24 cellular contexts compared by ENCODE assay signal in genomic region chr9:126661122-126661520, GRCh38. TPM values are rescaled to one million over a fixed set of nuclear protein-coding genes. Genes with fewer than 3 reads are reported as not detected.
A peak's percentile ranks its signal among the peaks of the same experiment; 100 is the strongest.
DNase-seq lines count a peak whose midpoint lies in the region; ATAC-seq, FAIRE-seq and TF ChIP-seq lines count a peak whose summit lies in the region.
"Had no signal": no experiment of that assay in that cellular context is flagged by ENCODE, and none has a peak within 500 bp of the region (broad histone marks: within the 10 kb centered on the region; RNA-seq: fewer than 3 reads in every experiment).

No MANE protein-coding gene starts in this region.

- H3K4me3 ChIP-seq in Caco-2 (ENCODE audit: low read depth, low read length): no peak overlapping the region
- H3K4me3 ChIP-seq in HUES64 (ENCODE audit: low read length): no peak overlapping the region
- H3K4me3 ChIP-seq in keratinocyte (ENCODE audit: control insufficient read depth in 2 of 3, extremely low read depth in 1 of 3, insufficient read depth in 2 of 3, low read depth in 1 of 3, low read length in 3 of 3): no peak overlapping the region
- H3K4me3 ChIP-seq: BLaER1, GM12878 had no signal

- CTCF ChIA-PET in Caco-2 (lab: Charles Lee): interaction anchor here (1.3 to 2.0 kb wide), 4 partner anchors 9 to 121 kb away, joined by 4 to 7 read pairs (median 4); no protein-coding TSS in a partner anchor
- CTCF ChIA-PET in activated CD4-positive, alpha-beta memory T cell treated with anti-CD3 and anti-CD28 coated beads for 36 hours (lab: Charles Lee): no interaction called here

- FAIRE-seq in keratinocyte (lab: Jason Lieb, UNC): no peak
- FAIRE-seq: A204.1, G401.6, GM12878 had no signal

- dilution Hi-C loops in keratinocyte (cut with MboI; ENCODE audit: extremely low pct_ligation_motif_present, low sequenced_read_pairs): no loop called here

- H2AFZ ChIP-seq in keratinocyte (ENCODE audit: control insufficient read depth, low read length): no peak overlapping the region

- POLR2A ChIA-PET in Caco-2 (lab: Charles Lee): no interaction called here
- POLR2A ChIA-PET in activated CD4-positive, alpha-beta memory T cell treated with anti-CD3 and anti-CD28 coated beads for 36 hours (lab: Charles Lee): no interaction called here

- ATAC-seq in HG03108 (IDR thresholded peaks at IDR 0.05; ENCODE audit: unreplicated experiment) (no peak), HG02798 (IDR thresholded peaks at IDR 0.05; ENCODE audit: poor library complexity, unreplicated experiment) (no peak)
- ATAC-seq: GM12878, T-cell had no signal

- DNase-seq in Caco-2 (no peak), keratinocyte (ENCODE audit: low read depth, low spot score) (no peak), putamen (ENCODE audit: low spot score) (no peak)
- DNase-seq in activated CD4-positive, alpha-beta memory T cell treated with anti-CD3 and anti-CD28 coated beads for 36 hours: no peak
- DNase-seq: CD4-positive, alpha-beta T cell; Kasumi-1; MV-4-11; NCI-H1105; NCI-H1436 treated with DMSO at 0.1 percent for 48 hours; NCI-H187 treated with DMSO at 0.1 percent for 48 hours; NCI-H345; NCI-H510A treated with DMSO at 0.1 percent for 48 hours; Right ventricle myocardium superior; T-cell had no signal

- intact Hi-C loops in Caco-2 (cut with micrococcal nuclease; ENCODE audit: unreplicated experiment): loop anchor here (1.0 to 2.0 kb wide), 3 partner anchors 9 to 49 kb away; no protein-coding TSS in a partner anchor
- intact Hi-C loops in activated CD4-positive, alpha-beta memory T cell treated with anti-CD3 and anti-CD28 coated beads for 36 hours (cut with micrococcal nuclease): no loop called here

- peaks cover 16% of the 10 kb centered on the region for H3K4me1 Mint-ChIP-seq in Caco-2 (ENCODE audit: low read depth, unreplicated experiment)
- H3K4me1 Mint-ChIP-seq in activated CD4-positive, alpha-beta memory T cell treated with anti-CD3 and anti-CD28 coated beads for 36 hours (ENCODE audit: low read depth): no peaks in the 10 kb centered on the region

- no peaks in the 10 kb centered on the region for H3K9me1 ChIP-seq in keratinocyte (ENCODE audit: control insufficient read depth, extremely low read depth, insufficient read depth, low read length)

- no TSS peak for BruUV-seq in Caco-2 (replicated peaks; lab: Mats Ljungman, UMichigan)

- H3K27ac Mint-ChIP-seq in Caco-2 (ENCODE audit: unreplicated experiment): peak overlapping the region; percentile 26
- H3K27ac Mint-ChIP-seq in activated CD4-positive, alpha-beta memory T cell treated with anti-CD3 and anti-CD28 coated beads for 36 hours: no peak overlapping the region
- H3K27ac Mint-ChIP-seq: CD4-positive, alpha-beta T cell; T-cell had no signal

- H3K9me3 Mint-ChIP-seq in Caco-2 (ENCODE audit: unreplicated experiment): no peaks in the 10 kb centered on the region
- no peaks in the 10 kb centered on the region for H3K9me3 Mint-ChIP-seq in activated CD4-positive, alpha-beta memory T cell treated with anti-CD3 and anti-CD28 coated beads for 36 hours
- H3K9me3 Mint-ChIP-seq: CD4-positive, alpha-beta T cell; T-cell had no signal

- H3K27ac ChIP-seq in HUES64 (ENCODE audit: low read depth, low read length) (0 out of 2 replicates have a peak overlapping the region, but pooled peaks have one; percentile 29), VCaP (peak overlapping the region; percentile 77; the same call in 1 of the 2 replicates), keratinocyte (ENCODE audit: control insufficient read depth, insufficient read depth, low read length) (no peak overlapping the region)
- H3K27ac ChIP-seq: BLaER1, HL-60 had no signal

- peaks cover 46% of the 10 kb centered on the region for H3K4me1 ChIP-seq in Caco-2
- peaks cover 26% of the 10 kb centered on the region for H3K4me1 ChIP-seq in HUES64 (ENCODE audit: insufficient read depth, low read length)
- peaks cover 25% of the 10 kb centered on the region for H3K4me1 ChIP-seq in keratinocyte (ENCODE audit: control insufficient read depth, extremely low read depth, insufficient read depth, low read length)

- 88% methylated on average over 17 of the region's 17 CpGs for WGBS in HUES64

- no peaks in the 10 kb centered on the region for H3K27me3 Mint-ChIP-seq in Caco-2 (ENCODE audit: insufficient read depth, unreplicated experiment)
- peaks cover 27% of the 10 kb centered on the region for H3K27me3 Mint-ChIP-seq in activated CD4-positive, alpha-beta memory T cell treated with anti-CD3 and anti-CD28 coated beads for 36 hours

- no peaks in the 10 kb centered on the region for H4K20me1 ChIP-seq in keratinocyte (ENCODE audit: control insufficient read depth, extremely low read depth, insufficient read depth, low read length)
- H4K20me1 ChIP-seq: BLaER1 had no signal

- peak overlapping the region; percentile 35; the same call in 1 of the 2 replicates for H3K9ac ChIP-seq in HUES64 (ENCODE audit: low read depth, low read length)
- H3K9ac ChIP-seq in keratinocyte (ENCODE audit: control insufficient read depth, extremely low read depth, insufficient read depth, low read length): peak overlapping the region; percentile 22
- H3K9ac ChIP-seq: BLaER1 had no signal

- no peaks in the 10 kb centered on the region for H3K36me3 Mint-ChIP-seq in Caco-2 (ENCODE audit: insufficient read depth, unreplicated experiment)
- H3K36me3 Mint-ChIP-seq in activated CD4-positive, alpha-beta memory T cell treated with anti-CD3 and anti-CD28 coated beads for 36 hours: no peaks in the 10 kb centered on the region
- H3K36me3 Mint-ChIP-seq: T-cell had no signal

- H3K4me3 Mint-ChIP-seq in Caco-2 (ENCODE audit: unreplicated experiment): no peak overlapping the region
- no peak overlapping the region for H3K4me3 Mint-ChIP-seq in activated CD4-positive, alpha-beta memory T cell treated with anti-CD3 and anti-CD28 coated beads for 36 hours
- H3K4me3 Mint-ChIP-seq: CD4-positive, alpha-beta T cell; T-cell had no signal

- TF ChIP-seq CTCF in Caco-2 (IDR thresholded peaks at IDR 0.05; ENCODE audit: insufficient read depth in 1 of 2, low read depth in 1 of 2, low read length in 1 of 2, severe bottlenecking in 1 of 2, unreplicated experiment in 1 of 2) (no peak), VCaP (conservative IDR thresholded peaks at IDR 0.05) (no peak), keratinocyte (optimal IDR thresholded peaks at IDR 0.05 in 1 of 3, IDR thresholded peaks at IDR 0.05 in 1 of 3, conservative IDR thresholded peaks at IDR 0.05 in 1 of 3; ENCODE audit: extremely low read depth in 1 of 3, insufficient read depth in 2 of 3, low read length in 3 of 3) (no peak)

- H3K79me2 ChIP-seq in keratinocyte (ENCODE audit: control insufficient read depth, insufficient read depth, low read length): no peaks in the 10 kb centered on the region

- no peak overlapping the region for H3K4me2 ChIP-seq in keratinocyte (ENCODE audit: control insufficient read depth, extremely low read depth, insufficient read depth, low read depth, low read length)

- H3K27me3 ChIP-seq in Caco-2 (replicated peaks; ENCODE audit: control insufficient read depth, insufficient read depth, low read length) (no peaks in the 10 kb centered on the region), HUES64 (ENCODE audit: insufficient read depth, low read length) (peaks cover 22% of the 10 kb centered on the region), keratinocyte (ENCODE audit: control insufficient read depth, extremely low read depth, insufficient read depth, low read length) (peaks cover 7% of the 10 kb centered on the region)
- H3K27me3 ChIP-seq: BLaER1 had no signal

- H3K36me3 ChIP-seq in Caco-2 (ENCODE audit: control insufficient read depth, insufficient read depth, low read length) (no peaks in the 10 kb centered on the region; the same call in 1 of the 2 replicates), HUES64 (ENCODE audit: insufficient read depth, low read length) (no peaks in the 10 kb centered on the region), keratinocyte (ENCODE audit: control insufficient read depth in 2 of 2, extremely low read depth in 1 of 2, insufficient read depth in 2 of 2, low read length in 2 of 2) (no peaks in the 10 kb centered on the region)
- H3K36me3 ChIP-seq: BLaER1 had no signal

- no peaks in the 10 kb centered on the region for H3K9me3 ChIP-seq in Caco-2
- H3K9me3 ChIP-seq in HUES64 (ENCODE audit: insufficient read depth, low read depth, low read length): no peaks in the 10 kb centered on the region
- no peaks in the 10 kb centered on the region for H3K9me3 ChIP-seq in keratinocyte (ENCODE audit: control insufficient read depth, low read depth, low read length)
- H3K9me3 ChIP-seq: BLaER1 had no signal

RNA-seq across cellular contexts. Expression of gene LMX1B, which starts 47.4 kb away (rescaled TPM):
- 15.5 and 17.0 TPM in 2 replicates for total RNA-seq in Caco-2 (2022)
- polyA plus RNA-seq in HUES64 (2013, experiment 1 of 2): 1.1 TPM
- 1.0 TPM for polyA plus RNA-seq in HUES64 (2013, experiment 2 of 2)
- polyA plus RNA-seq in keratinocyte: 0.24 to 0.59 TPM (median 0.54 TPM) in 3 replicates
- 0.25 TPM for polyA plus RNA-seq in keratinocyte (2011; ENCODE audit: low read depth)
- polyA plus RNA-seq in keratinocyte (2011; cell fraction: cytosol; rRNA removed): 0.43 and 0.75 TPM in 2 replicates
- polyA plus RNA-seq in keratinocyte (2011; cell fraction: nucleus; rRNA removed): 2.0 and 2.1 TPM in 2 replicates
- 0.47 and 1.6 TPM in 2 replicates for polyA plus RNA-seq in keratinocyte (2012; ENCODE audit: low replicate concordance)
- polyA minus RNA-seq in keratinocyte: 0.46 to 1.9 TPM (median 0.70 TPM) in 3 replicates
- polyA minus RNA-seq in keratinocyte (2011; cell fraction: cytosol; rRNA and poly(A)+ RNA removed): 0.96 TPM
- polyA minus RNA-seq in keratinocyte (2011; cell fraction: nucleus; rRNA and poly(A)+ RNA removed): 0.53 and 0.85 TPM in 2 replicates
- total RNA-seq in activated CD4-positive, alpha-beta memory T cell treated with anti-CD3 and anti-CD28 coated beads for 36 hours: not detected
- total RNA-seq: CD4-positive, alpha-beta T cell; GM12878; T-cell had no signal
- polyA plus RNA-seq: AG04450, GM12878 had no signal

Comparison
In these comparisons a context has a peak if more than half of its experiments do, and no peak if none do; other contexts are left out.
1. RNA of gene LMX1B, which starts 47.4 kb away (total RNA-seq): 15.5 to 17.0 TPM in Caco-2; not detected in activated CD4-positive, alpha-beta memory T cell treated with anti-CD3 and anti-CD28 coated beads for 36 hours; every median in the first group is over 10 times any median in the second.